In the genomic region with DNA sequence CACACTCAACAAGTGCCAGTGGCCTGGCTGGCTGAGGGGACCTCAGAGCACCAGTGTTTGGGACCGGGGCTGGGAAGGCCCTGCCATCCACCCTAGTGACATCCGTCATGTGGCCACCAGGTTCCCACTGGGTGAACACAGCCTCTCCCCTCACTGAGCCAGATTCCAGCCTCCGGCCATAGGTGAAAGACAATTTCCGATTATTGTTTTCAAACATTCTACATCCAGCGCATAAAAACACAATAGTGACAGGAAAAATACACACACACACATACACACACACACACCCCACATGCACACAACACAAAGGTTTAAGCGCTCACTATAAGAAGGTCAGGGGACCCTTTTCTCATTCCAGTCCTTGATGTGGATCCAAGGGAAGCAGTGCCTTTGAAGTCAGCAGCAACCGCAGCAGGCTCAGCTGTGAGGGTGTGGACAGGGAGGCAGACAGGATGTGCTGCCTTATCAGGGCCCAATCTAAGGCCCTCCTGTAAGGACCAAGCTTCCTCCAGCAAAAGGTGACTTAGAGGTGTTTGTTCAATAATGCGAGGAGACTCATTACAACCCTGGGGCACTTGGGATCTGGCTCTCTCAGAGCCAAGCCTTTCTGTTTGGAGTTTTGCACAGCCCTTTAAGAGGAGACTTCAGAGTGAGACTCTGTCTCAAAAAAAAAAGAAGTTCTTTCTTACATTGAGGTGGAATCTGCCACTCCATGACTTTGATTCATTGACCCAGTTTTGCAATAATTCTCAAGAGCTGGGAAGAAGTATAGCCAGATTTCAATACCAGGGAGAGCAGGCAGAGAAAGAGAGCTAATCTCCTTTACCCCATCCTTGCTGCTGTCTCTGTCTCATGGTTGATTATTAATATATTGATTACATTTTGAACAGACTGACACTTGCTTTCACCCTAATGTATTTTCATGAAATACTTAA, we compare ENCODE assay signal across 9 cellular contexts.
DNase-seq lines count a peak whose midpoint lies in the region; ATAC-seq, FAIRE-seq and TF ChIP-seq lines count a peak whose summit lies in the region.
"Had no signal": no experiment of that assay in that cellular context is flagged by ENCODE, and none has a peak within 500 bp of the region (broad histone marks: within the 10 kb centered on the region; RNA-seq: fewer than 3 reads in every experiment).

No MANE protein-coding gene starts in this region.

- H2AFZ ChIP-seq in PC-9 (no peak overlapping the region), H1 (ENCODE audit: low read length) (no peak overlapping the region)

- H2AK5ac ChIP-seq in H1 (ENCODE audit: low read depth, low read length), result 0 out of 2 replicates have a peak overlapping the region, but pooled peaks have one; percentile 1

- H3K27me3 Mint-ChIP-seq in nephron (ENCODE audit: low read depth), result no peaks in the 10 kb centered on the region

- H3K9me3 Mint-ChIP-seq in nephron, result peaks cover 3% of the 10 kb centered on the region

- H3K4me3 Mint-ChIP-seq in nephron, result peak overlapping the region in 2 of 3 experiments; percentile 1 to 39

- BruUV-seq in PC-9 (replicated peaks; lab: Mats Ljungman, UMichigan), result TSS peak; percentile 68

- peaks cover 89% of the 10 kb centered on the region for H3K4me1 Mint-ChIP-seq in nephron

- peaks cover 81% of the 10 kb centered on the region for H3K4me1 ChIP-seq in PC-9 (replicated peaks; ENCODE audit: insufficient read depth)
- H3K4me1 ChIP-seq in H1 (replicated peaks in 1 of 4; ENCODE audit: control insufficient read depth in 3 of 4, insufficient read depth in 4 of 4, low read length in 3 of 4), result peaks cover 0 to 15% (median 2%) of the 10 kb centered on the region in 4 experiments; a peak in 4 of 7 replicates

- H3K9me2 ChIP-seq in PC-9 (ENCODE audit: insufficient read depth), result no peaks in the 10 kb centered on the region; the same call in 1 of the 2 replicates

- CTCF ChIA-PET in PC-9 (lab: Charles Lee), result interaction anchor here (0.6 to 1.5 kb wide), 3 partner anchors 10 to 89 kb away, joined by 3 to 9 read pairs (median 3); no protein-coding TSS in a partner anchor
- CTCF ChIA-PET in H1 (lab: Charles Lee; ENCODE audit: partially characterized antibody), result interaction anchor here (0.6 to 1.2 kb wide), 4 partner anchors 11 to 252 kb away, joined by 3 to 4 read pairs (median 4); no protein-coding TSS in a partner anchor

- H2BK20ac ChIP-seq in H1 (ENCODE audit: low read length), result no peak overlapping the region

- intact Hi-C loops in PC-9 (cut with micrococcal nuclease; ENCODE audit: unreplicated experiment), result no loop called here

- no peak overlapping the region for H2BK5ac ChIP-seq in H1 (ENCODE audit: low read depth, low read length)

- H2BK120ac ChIP-seq in H1 (replicated peaks; ENCODE audit: low read depth, low read length), result no peak overlapping the region

- no peaks in the 10 kb centered on the region for H3K23me2 ChIP-seq in H1 (ENCODE audit: low read depth, low read length)

- WGBS in H1 (ENCODE audit: extremely low coverage in 1 of 2, insufficient coverage in 1 of 2, insufficient read length in 1 of 2, insufficient replicate concordance in 2 of 2, low coverage in 1 of 2, low lambda C conversion rate in 2 of 2, missing lambda C conversion rate in 1 of 2), 2 experiments, result 81% methylated on average over 8 of the region's 8 CpGs; no CpG with 5 or more reads in 1 of the 2 experiments

- no peak overlapping the region for H2BK12ac ChIP-seq in H1 (ENCODE audit: low read depth, low read length)

- H3K36me3 ChIP-seq in PC-9 (ENCODE audit: low read depth) (peaks cover 25% of the 10 kb centered on the region), H1 (ENCODE audit: control insufficient read depth in 2 of 4, insufficient read depth in 4 of 4, low read length in 3 of 4) (no peaks in the 10 kb centered on the region), MG63 (no peaks in the 10 kb centered on the region)

- H3K27ac ChIP-seq in PC-9 (peak overlapping the region; percentile 96), H1 (ENCODE audit: low read depth, low read length) (no peak overlapping the region)

- peak overlapping the region; percentile 99 to 100 (median 99) for H3K27ac Mint-ChIP-seq in nephron

- no peak overlapping the region for H4K5ac ChIP-seq in H1 (ENCODE audit: insufficient read length, low read depth, low read length)

- H3K18ac ChIP-seq in H1 (ENCODE audit: extremely low read depth, low read length), result no peak overlapping the region

- H4K20me1 ChIP-seq in PC-9 (ENCODE audit: insufficient read depth), result no peaks in the 10 kb centered on the region
- H4K20me1 ChIP-seq in H1 (replicated peaks in 1 of 2; ENCODE audit: control insufficient read depth in 1 of 2, insufficient read depth in 2 of 2, low read length in 2 of 2), result no peaks in the 10 kb centered on the region

- H3K4me2 ChIP-seq in PC-9 (peak overlapping the region; percentile 93), H1 (ENCODE audit: insufficient read depth in 1 of 2, low read depth in 2 of 2, low read length in 2 of 2) (no peak overlapping the region)

- FAIRE-seq in H1 (lab: Jason Lieb, UNC), result no peak

- POLR2A ChIA-PET in PC-9 (lab: Charles Lee; ENCODE audit: unreplicated experiment), result interaction anchor here (0.5 to 0.7 kb wide), 5 partner anchors 15 to 946 kb away, joined by 3 to 27 read pairs (median 4); no protein-coding TSS in a partner anchor
- POLR2A ChIA-PET in H1 (lab: Charles Lee; ENCODE audit: partially characterized antibody), result interaction anchor here (2.0 kb wide), 1 partner anchor 228 kb away, joined by 4 read pairs; a partner anchor contains a TSS

- H3K79me2 ChIP-seq in PC-9 (ENCODE audit: low read depth) (peaks cover 80% of the 10 kb centered on the region), H1 (ENCODE audit: control insufficient read depth in 1 of 2, insufficient read depth in 2 of 2, low read length in 2 of 2) (no peaks in the 10 kb centered on the region)

- H3K36me3 Mint-ChIP-seq in nephron (ENCODE audit: low read depth), result peaks cover 4% of the 10 kb centered on the region

- ATAC-seq in HG03108 (IDR thresholded peaks at IDR 0.05; ENCODE audit: unreplicated experiment), result no peak

- no peak overlapping the region for H4K91ac ChIP-seq in H1 (replicated peaks; ENCODE audit: insufficient read length, low read length)

- DNase-seq in AG10803 (ENCODE audit: low read depth) (peak; percentile 48), PC-9 (peak; percentile 66 to 99), H1 (ENCODE audit: low read depth in 1 of 2, low spot score in 2 of 2) (no peak), COLO668 (lab: John Stamatoyannopoulos, UW; ENCODE audit: unreplicated experiment) (no peak), MG63 (no peak)
- no peak for DNase-seq in activated CD8-positive, alpha-beta memory T cell treated with anti-CD3 and anti-CD28 coated beads, Interleukin-2, amount 50 U/mL, for 48 hours
- DNase-seq: DMS 273 treated with DMSO at 0.1 percent for 48 hours had no signal

- H3K56ac ChIP-seq in H1 (replicated peaks; ENCODE audit: insufficient read length, low read depth, low read length), result no peak overlapping the region

- no peak overlapping the region; the same call in 1 of the 2 replicates for H2BK15ac ChIP-seq in H1 (ENCODE audit: low read length)

- TF ChIP-seq EP300 in H1 (IDR thresholded peaks at IDR 0.05; ENCODE audit: borderline replicate concordance in 1 of 2, low read depth in 2 of 2, low read length in 2 of 2), result no peak

- H4K8ac ChIP-seq in H1 (ENCODE audit: extremely low read depth, insufficient read depth, low read length), result peak overlapping the region; percentile 31; the same call in 1 of the 2 replicates

- H3K27me3 ChIP-seq in PC-9 (ENCODE audit: insufficient read depth, low read depth), result no peaks in the 10 kb centered on the region
- H3K27me3 ChIP-seq in H1 (replicated peaks in 1 of 4; ENCODE audit: control insufficient read depth in 3 of 4, extremely low read depth in 1 of 4, insufficient read depth in 3 of 4, low read length in 3 of 4), result no peaks in the 10 kb centered on the region
- no peaks in the 10 kb centered on the region for H3K27me3 ChIP-seq in MG63

- H3K9me3 ChIP-seq in PC-9 (ENCODE audit: insufficient read depth, low read depth), result no peaks in the 10 kb centered on the region
- no peaks in the 10 kb centered on the region for H3K9me3 ChIP-seq in H1 (ENCODE audit: insufficient read depth in 2 of 2, low read depth in 1 of 2, low read length in 1 of 2)
- no peaks in the 10 kb centered on the region for H3K9me3 ChIP-seq in MG63

- H3K4ac ChIP-seq in H1 (replicated peaks; ENCODE audit: insufficient read length, low read depth, low read length), result peak overlapping the region; percentile 5

- TF ChIP-seq CTCF in AG10803 (conservative IDR thresholded peaks at IDR 0.05; ENCODE audit: low read length), result no peak
- TF ChIP-seq CTCF in PC-9 (conservative IDR thresholded peaks at IDR 0.05), result no peak
- no peak for TF ChIP-seq CTCF in H1 (IDR thresholded peaks at IDR 0.05; ENCODE audit: control extremely low read depth in 1 of 3, insufficient read depth in 1 of 3, low read depth in 1 of 3, low read length in 3 of 3)
- TF ChIP-seq CTCF in nephron (IDR thresholded peaks at IDR 0.05; ENCODE audit: unreplicated experiment in 3 of 3), result no peak

- TF ChIP-seq POLR2A in H1 (IDR thresholded peaks at IDR 0.05; ENCODE audit: control extremely low read depth in 1 of 2, low read depth in 2 of 2, low read length in 2 of 2), result no peak

- H3K4me3 ChIP-seq in AG10803 (ENCODE audit: low read length) (no peak overlapping the region), PC-9 (peak overlapping the region; percentile 64), H1 (ENCODE audit: extremely low read depth in 1 of 4, insufficient read depth in 2 of 4, low read depth in 3 of 4, low read length in 4 of 4) (no peak overlapping the region), MG63 (no peak overlapping the region)

- no peaks in the 10 kb centered on the region for H3K79me1 ChIP-seq in H1 (ENCODE audit: low read depth, low read length)

- H3K14ac ChIP-seq in H1 (ENCODE audit: insufficient read length), result no peak overlapping the region

- TF ChIP-seq RAD21 in H1 (IDR thresholded peaks at IDR 0.05 in 1 of 2, conservative IDR thresholded peaks at IDR 0.05 in 1 of 2; ENCODE audit: low read depth in 2 of 2, low read length in 2 of 2), result no peak

- H3K9ac ChIP-seq in H1 (replicated peaks in 1 of 4; ENCODE audit: extremely low read depth in 1 of 4, low read depth in 3 of 4, low read length in 3 of 4), result no peak overlapping the region

- H3F3A ChIP-seq in PC-9 (ENCODE audit: insufficient read depth, low read depth), result peaks cover 69% of the 10 kb centered on the region

- no peak overlapping the region for H3K23ac ChIP-seq in H1 (ENCODE audit: insufficient read length)

TF ChIP-seq in H1, 55 proteins besides CTCF, POLR2A, EP300 and RAD21 (continues in another document):
- TF ChIP-seq RNF2 (IDR thresholded peaks at IDR 0.05; ENCODE audit: borderline replicate concordance, low read depth, low read length, missing control alignments, poor library complexity, severe bottlenecking), result no peak
- TF ChIP-seq TCF12 (IDR thresholded peaks at IDR 0.05; ENCODE audit: low read depth, low read length), result no peak
- no peak for TF ChIP-seq RFX5 (IDR thresholded peaks at IDR 0.05; ENCODE audit: borderline replicate concordance, low read depth, low read length)
- no peak for TF ChIP-seq NANOG (IDR thresholded peaks at IDR 0.05; ENCODE audit: insufficient read depth, low read depth, low read length, poor library complexity, severe bottlenecking)
- no peak for TF ChIP-seq SP1 (IDR thresholded peaks at IDR 0.05; ENCODE audit: low read depth, low read length)
- no peak for TF ChIP-seq SAP30 (IDR thresholded peaks at IDR 0.05; ENCODE audit: insufficient read depth, insufficient replicate concordance, low read length)
- TF ChIP-seq SP2 (IDR thresholded peaks at IDR 0.05; ENCODE audit: low read length), result no peak

Comparison
In these comparisons a context has a peak if more than half of its experiments do, and no peak if none do; other contexts are left out.
1. DNase-seq: peak in AG10803 (single experiment) and PC-9 (2 of 2); none in H1 (0 of 2), COLO668 (single experiment), MG63 (single experiment) and activated CD8-positive, alpha-beta memory T cell treated with anti-CD3 and anti-CD28 coated beads, Interleukin-2, amount 50 U/mL, for 48 hours (single experiment).